1 cellular context compared by ENCODE assay signal in genomic region chr20:46638367-46639274, GRCh38.
TF ChIP-seq lines count a peak whose summit lies in the region.

No MANE protein-coding gene starts in this region.

TF ChIP-seq in HepG2, 621 proteins besides CTCF, POLR2A, EP300 and RAD21 (continued from another document and continues in another):
- TF ChIP-seq ZNF775 (CRISPR knock-in tag; IDR thresholded peaks at IDR 0.05; ENCODE audit: borderline replicate concordance) = peak; percentile 98
- no peak for TF ChIP-seq GMEB2 (CRISPR knock-in tag; IDR thresholded peaks at IDR 0.05; ENCODE audit: low read depth)
- TF ChIP-seq ZNF251 (CRISPR knock-in tag; IDR thresholded peaks at IDR 0.05) = peak; percentile 15; the same call in 1 of the 2 replicates
- TF ChIP-seq ARID3A (IDR thresholded peaks at IDR 0.05; ENCODE audit: low read depth, low read length) = no peak
- TF ChIP-seq ZMYM2 (CRISPR knock-in tag; IDR thresholded peaks at IDR 0.05) = peak; percentile 89
- no peak; the same call in 1 of the 2 replicates for TF ChIP-seq ZNF281 (CRISPR knock-in tag; IDR thresholded peaks at IDR 0.05; ENCODE audit: borderline replicate concordance)
- no peak for TF ChIP-seq REPIN1 (CRISPR knock-in tag; IDR thresholded peaks at IDR 0.05; ENCODE audit: borderline replicate concordance, low read depth)
- peak; percentile 60; the same call in 1 of the 2 replicates for TF ChIP-seq ZNF335 (CRISPR knock-in tag; IDR thresholded peaks at IDR 0.05)
- TF ChIP-seq GPBP1L1 (CRISPR knock-in tag; IDR thresholded peaks at IDR 0.05) = no peak
- TF ChIP-seq MAFG (CRISPR knock-in tag; IDR thresholded peaks at IDR 0.05) = 0 out of 2 replicates have a peak, but pooled peaks have one; percentile 27
- peak; percentile 57; the same call in 1 of the 2 replicates for TF ChIP-seq ARID5B (CRISPR knock-in tag; IDR thresholded peaks at IDR 0.05)
- TF ChIP-seq NCOA2 (CRISPR knock-in tag; IDR thresholded peaks at IDR 0.05) = 0 out of 2 replicates have a peak, but pooled peaks have one; percentile 36
- no peak for TF ChIP-seq ATF2 (CRISPR knock-in tag; IDR thresholded peaks at IDR 0.05)
- TF ChIP-seq PAX8 (CRISPR knock-in tag; IDR thresholded peaks at IDR 0.05; ENCODE audit: borderline replicate concordance) = no peak
- TF ChIP-seq ZBTB33 (CRISPR knock-in tag; IDR thresholded peaks at IDR 0.05) = peak; percentile 79
- no peak for TF ChIP-seq GABPA (IDR thresholded peaks at IDR 0.05; ENCODE audit: low read depth, low read length)
- TF ChIP-seq GABPA (CRISPR knock-in tag; IDR thresholded peaks at IDR 0.05; ENCODE audit: low read depth) = no peak
- TF ChIP-seq SNRNP70 (IDR thresholded peaks at IDR 0.05; ENCODE audit: low read depth, low read length) = no peak
- peak; percentile 77 for TF ChIP-seq TGIF2 (CRISPR knock-in tag; IDR thresholded peaks at IDR 0.05)
- TF ChIP-seq MED13 (CRISPR knock-in tag; IDR thresholded peaks at IDR 0.05) = no peak
- no peak for TF ChIP-seq ZNF230 (CRISPR knock-in tag; IDR thresholded peaks at IDR 0.05)
- 0 out of 2 replicates have a peak, but pooled peaks have one; percentile 6 for TF ChIP-seq ATF3 (CRISPR knock-in tag; IDR thresholded peaks at IDR 0.05)
- no peak for TF ChIP-seq KLF12 (CRISPR knock-in tag; IDR thresholded peaks at IDR 0.05; ENCODE audit: borderline replicate concordance)
- peak; percentile 98 for TF ChIP-seq ZNF12 (CRISPR knock-in tag; IDR thresholded peaks at IDR 0.05)
- TF ChIP-seq CC2D1A (CRISPR knock-in tag; IDR thresholded peaks at IDR 0.05) = no peak
- no peak for TF ChIP-seq SOX13 (IDR thresholded peaks at IDR 0.05)
- peak in 1 of 2 experiments; percentile 54; a peak in 1 of 4 replicates for TF ChIP-seq SOX13 (CRISPR knock-in tag; conservative IDR thresholded peaks at IDR 0.05 in 1 of 2, IDR thresholded peaks at IDR 0.05 in 1 of 2)
- no peak for TF ChIP-seq ZNF83 (CRISPR knock-in tag; IDR thresholded peaks at IDR 0.05; ENCODE audit: borderline replicate concordance)
- TF ChIP-seq KMT2A (CRISPR knock-in tag; IDR thresholded peaks at IDR 0.05) = 0 out of 2 replicates have a peak, but pooled peaks have one; percentile 16
- no peak for TF ChIP-seq DMAP1 (CRISPR knock-in tag; IDR thresholded peaks at IDR 0.05)
- TF ChIP-seq ZNF614 (CRISPR knock-in tag; IDR thresholded peaks at IDR 0.05; ENCODE audit: borderline replicate concordance) = no peak; the same call in 1 of the 2 replicates
- no peak; the same call in 1 of the 2 replicates for TF ChIP-seq ZNF644 (CRISPR knock-in tag; IDR thresholded peaks at IDR 0.05; ENCODE audit: low read depth)
- no peak for TF ChIP-seq REST (IDR thresholded peaks at IDR 0.05; ENCODE audit: borderline replicate concordance in 1 of 2, low read depth in 1 of 2, low read length in 2 of 2)
- TF ChIP-seq HOXA5 (CRISPR knock-in tag; IDR thresholded peaks at IDR 0.05) = no peak
- TF ChIP-seq FOSL2 (CRISPR knock-in tag; IDR thresholded peaks at IDR 0.05) = peak; percentile 50; the same call in 1 of the 2 replicates
- TF ChIP-seq BRD4 (CRISPR knock-in tag; IDR thresholded peaks at IDR 0.05) = no peak
- no peak for TF ChIP-seq SATB2 (CRISPR knock-in tag; IDR thresholded peaks at IDR 0.05)
- TF ChIP-seq MIXL1 (CRISPR knock-in tag; IDR thresholded peaks at IDR 0.05) = no peak
- TF ChIP-seq AGO1 (IDR thresholded peaks at IDR 0.05; ENCODE audit: low read depth, low read length, poor library complexity, severe bottlenecking) = peak; percentile 82
- TF ChIP-seq ZNF337 (CRISPR knock-in tag; IDR thresholded peaks at IDR 0.05; ENCODE audit: borderline replicate concordance, low read depth) = no peak
- no peak for TF ChIP-seq MBD4 (IDR thresholded peaks at IDR 0.05; ENCODE audit: borderline replicate concordance, low read length)
- TF ChIP-seq ZSCAN29 (CRISPR knock-in tag; conservative IDR thresholded peaks at IDR 0.05) = peak; percentile 69; the same call in 1 of the 2 replicates
